In genomic region chr1:210597555-210598134, GRCh38 we compare ENCODE assay signal across 8 cellular contexts.
DNase-seq lines count a peak whose midpoint lies in the region; ATAC-seq and TF ChIP-seq lines count a peak whose summit lies in the region.

No MANE protein-coding gene starts in this region.

- no peak for TF ChIP-seq EP300 in suprapubic skin (IDR thresholded peaks at IDR 0.05)

- no peaks in the 10 kb centered on the region for H3K36me3 Mint-ChIP-seq in CD14-positive monocyte
- no peaks in the 10 kb centered on the region for H3K36me3 Mint-ChIP-seq in activated CD8-positive, alpha-beta T cell treated with anti-CD3 and anti-CD28 coated beads, Interleukin-2, amount 10 ng/mL, durations not matched to agents 7 days and 5 days (ENCODE audit: low read depth)

- H3K27ac ChIP-seq in suprapubic skin = peak overlapping the region; percentile 23

- H3K27me3 ChIP-seq in suprapubic skin = no peaks in the 10 kb centered on the region

- no peak overlapping the region for H3K4me3 ChIP-seq in suprapubic skin

- CTCF ChIA-PET in activated CD8-positive, alpha-beta T cell treated with anti-CD3 and anti-CD28 coated beads, Interleukin-2, amount 10 ng/mL, durations not matched to agents 7 days and 5 days (lab: Charles Lee) = no interaction called here

- intact Hi-C loops in CD14-positive monocyte (cut with micrococcal nuclease) = no loop called here

- no peak for TF ChIP-seq POLR2A in suprapubic skin (IDR thresholded peaks at IDR 0.05)

- POLR2A ChIA-PET in activated CD8-positive, alpha-beta T cell treated with anti-CD3 and anti-CD28 coated beads, Interleukin-2, amount 10 ng/mL, durations not matched to agents 7 days and 5 days (lab: Charles Lee) = no interaction called here

- ATAC-seq in GM21825 (IDR thresholded peaks at IDR 0.05; ENCODE audit: unreplicated experiment) (peak; percentile 91), esophagus mucosa (peak; percentile 94)
- no peak for ATAC-seq in activated CD8-positive, alpha-beta T cell treated with anti-CD3 and anti-CD28 coated beads, Interleukin-2, amount 10 ng/mL, durations not matched to agents 7 days and 5 days

- peak overlapping the region; percentile 85 to 96 (median 93) for H3K27ac Mint-ChIP-seq in CD14-positive monocyte
- no peak overlapping the region for H3K27ac Mint-ChIP-seq in activated CD8-positive, alpha-beta T cell treated with anti-CD3 and anti-CD28 coated beads, Interleukin-2, amount 10 ng/mL, durations not matched to agents 7 days and 5 days

- H3K4me1 ChIP-seq in suprapubic skin = peaks cover 9% of the 10 kb centered on the region

- peaks cover 0 to 1% (median 0%) of the 10 kb centered on the region in 3 donors for H3K27me3 Mint-ChIP-seq in CD14-positive monocyte (ENCODE audit: low read depth in 3 of 3)
- no peaks in the 10 kb centered on the region for H3K27me3 Mint-ChIP-seq in activated CD8-positive, alpha-beta T cell treated with anti-CD3 and anti-CD28 coated beads, Interleukin-2, amount 10 ng/mL, durations not matched to agents 7 days and 5 days (ENCODE audit: low read depth)

- no peaks in the 10 kb centered on the region for H3K9me3 ChIP-seq in suprapubic skin

- DNase-seq in CD14-positive monocyte (ENCODE audit: low spot score) (peak; percentile 69), MV-4-11 (lab: John Stamatoyannopoulos, UW) (peak; percentile 80), suprapubic skin (ENCODE audit: low spot score in 2 of 2) (no peak), NCI-H1694 (lab: John Stamatoyannopoulos, UW) (no peak)
- no peak for DNase-seq in activated CD8-positive, alpha-beta T cell treated with anti-CD3 and anti-CD28 coated beads, Interleukin-2, amount 10 ng/mL, durations not matched to agents 7 days and 5 days
- DNase-seq in activated CD4-positive, alpha-beta T cell treated with anti-CD3 and anti-CD28 coated beads, Interleukin-2, amount 50 U/mL, for 1 hour = no peak

- H3K4me1 Mint-ChIP-seq in CD14-positive monocyte = peaks cover 16% of the 10 kb centered on the region
- H3K4me1 Mint-ChIP-seq in activated CD8-positive, alpha-beta T cell treated with anti-CD3 and anti-CD28 coated beads, Interleukin-2, amount 10 ng/mL, durations not matched to agents 7 days and 5 days (ENCODE audit: low read depth) = no peaks in the 10 kb centered on the region

- H3K4me3 Mint-ChIP-seq in CD14-positive monocyte = peak overlapping the region in 1 of 2 donors; percentile 40
- no peak overlapping the region for H3K4me3 Mint-ChIP-seq in activated CD8-positive, alpha-beta T cell treated with anti-CD3 and anti-CD28 coated beads, Interleukin-2, amount 10 ng/mL, durations not matched to agents 7 days and 5 days

- no peaks in the 10 kb centered on the region for H3K36me3 ChIP-seq in suprapubic skin

- peaks cover 0 to 6% (median 2%) of the 10 kb centered on the region in 7 donors for H3K9me3 Mint-ChIP-seq in CD14-positive monocyte
- no peaks in the 10 kb centered on the region for H3K9me3 Mint-ChIP-seq in activated CD8-positive, alpha-beta T cell treated with anti-CD3 and anti-CD28 coated beads, Interleukin-2, amount 10 ng/mL, durations not matched to agents 7 days and 5 days (ENCODE audit: insufficient read depth)

- TF ChIP-seq CTCF in CD14-positive monocyte (IDR thresholded peaks at IDR 0.05) (no peak), suprapubic skin (IDR thresholded peaks at IDR 0.05) (no peak)

- 41% methylated on average over 1 of the region's 1 CpG for WGBS in suprapubic skin

Comparison
In these comparisons a context has a peak if more than half of its experiments do, and no peak if none do; other contexts are left out.
1. DNase-seq: peak in CD14-positive monocyte (single experiment) and MV-4-11 (single experiment); none in suprapubic skin (0 of 2), activated CD8-positive, alpha-beta T cell treated with anti-CD3 and anti-CD28 coated beads, Interleukin-2, amount 10 ng/mL, durations not matched to agents 7 days and 5 days (single experiment), NCI-H1694 (single experiment) and activated CD4-positive, alpha-beta T cell treated with anti-CD3 and anti-CD28 coated beads, Interleukin-2, amount 50 U/mL, for 1 hour (single experiment).